ENCODE assay signal across 9 cellular contexts in genomic region chr9:111819360-111819759, GRCh38. TPM values are rescaled to one million over a fixed set of nuclear protein-coding genes. Genes with fewer than 3 reads are reported as not detected.
"Had no signal": no experiment of that assay in that cellular context is flagged by ENCODE, and none has a peak within 500 bp of the region (broad histone marks: within the 10 kb centered on the region; RNA-seq: fewer than 3 reads in every experiment).

No MANE protein-coding gene starts in this region.

- H3K4me3 ChIP-seq: GM12878 had no signal

- FAIRE-seq: G401.6, GM12878, GM12891, GM12892, GM18507, GM19239 had no signal

- ATAC-seq: GM12878 had no signal

- DNase-seq: GDM1, GF-D8 had no signal

RNA-seq across cellular contexts. Expression of gene SHOC1, which starts 24.6 kb away (rescaled TPM):
- total RNA-seq: G401 had no signal
